Comparison of ENCODE assay signal across 9 cellular contexts in the genomic region with DNA sequence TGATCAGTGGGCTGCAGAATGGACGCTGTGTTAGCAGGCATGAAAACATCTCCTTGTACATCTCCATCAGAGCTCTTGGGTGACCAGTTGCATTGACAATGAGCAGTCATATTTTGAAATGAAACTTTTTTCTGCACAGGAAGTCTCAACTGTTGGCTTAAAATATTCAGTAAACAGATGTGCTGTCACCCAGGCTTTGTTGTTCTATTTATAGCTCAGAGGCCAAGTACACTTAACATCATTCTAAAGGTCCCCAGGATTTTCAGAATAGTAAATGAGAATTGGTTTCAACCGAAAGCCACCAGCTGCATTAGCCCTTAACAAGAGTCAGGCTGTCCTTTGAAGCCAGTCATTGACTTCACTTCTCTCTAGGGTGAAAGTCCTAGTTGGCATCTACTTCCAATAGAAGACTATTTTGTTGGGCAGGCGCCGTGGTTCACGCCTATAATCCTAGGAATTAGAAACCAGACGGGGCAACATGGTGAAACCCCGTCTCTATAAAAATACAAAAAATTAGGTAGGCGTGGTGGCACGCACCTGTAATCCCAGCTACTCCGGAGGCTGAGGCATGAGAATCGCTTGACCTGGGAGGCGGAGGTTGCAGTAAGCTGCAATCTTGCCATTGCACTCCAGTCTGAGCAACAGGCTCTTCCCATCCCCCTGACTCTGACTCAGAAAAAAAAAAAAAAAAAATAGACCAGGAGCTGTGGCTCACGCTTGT. TPM values are rescaled to one million over a fixed set of nuclear protein-coding genes. Genes with fewer than 3 reads are reported as not detected.
DNase-seq lines count a peak whose midpoint lies in the region; ATAC-seq and TF ChIP-seq lines count a peak whose summit lies in the region.
"Had no signal": no experiment of that assay in that cellular context is flagged by ENCODE, and none has a peak within 500 bp of the region (broad histone marks: within the 10 kb centered on the region; RNA-seq: fewer than 3 reads in every experiment).

No MANE protein-coding gene starts in this region.

- peak overlapping the region; percentile 69 for H3K4me3 Mint-ChIP-seq in activated CD4-positive, alpha-beta T cell treated with anti-CD3 and anti-CD28 coated beads, Interleukin-2, amount 10 ng/mL, durations not matched to agents 24 days and 14 days

- H3K27ac Mint-ChIP-seq in activated CD4-positive, alpha-beta T cell treated with anti-CD3 and anti-CD28 coated beads, Interleukin-2, amount 10 ng/mL, durations not matched to agents 24 days and 14 days = peak overlapping the region; percentile 90

- peak overlapping the region; percentile 35 to 90 (median 78) for H3K27ac ChIP-seq in spleen

- DNase-seq in activated CD4-positive, alpha-beta T cell treated with anti-CD3 and anti-CD28 coated beads, Interleukin-2, amount 10 ng/mL, durations not matched to agents 24 days and 14 days = peak; percentile 86
- no peak for DNase-seq in activated CD4-positive, alpha-beta T cell treated with anti-CD3 and anti-CD28 coated beads, Interleukin-2, amount 50 U/mL, for 48 hours
- peak; percentile 30 for DNase-seq in NCI-H2227 treated with DMSO at 0.1 percent for 48 hours (lab: John Stamatoyannopoulos, UW)
- no peak for DNase-seq in spleen
- DNase-seq in H7 = no peak
- no peak for DNase-seq in activated gamma-delta T cell (lab: John Stamatoyannopoulos, UW)
- DNase-seq in NCI-H82 treated with DMSO at 0.1 percent for 48 hours (lab: John Stamatoyannopoulos, UW; ENCODE audit: unreplicated experiment) = no peak
- DNase-seq: stimulated activated CD4-positive, alpha-beta T cell treated with anti-CD3 and anti-CD28 coated beads, Interleukin-15, amount 100 ng/mL, for 24 hours had no signal

- ATAC-seq in HG02623 (IDR thresholded peaks at IDR 0.05; ENCODE audit: unreplicated experiment) = peak; percentile 60

- H3K4me1 ChIP-seq in spleen = peaks cover 25 to 86% (median 71%) of the 10 kb centered on the region in 6 donors

- H3K9me3 Mint-ChIP-seq in activated CD4-positive, alpha-beta T cell treated with anti-CD3 and anti-CD28 coated beads, Interleukin-2, amount 10 ng/mL, durations not matched to agents 24 days and 14 days = no peaks in the 10 kb centered on the region

- no peak for TF ChIP-seq POLR2A in spleen (IDR thresholded peaks at IDR 0.05)

- peaks cover 17% of the 10 kb centered on the region for H3K36me3 Mint-ChIP-seq in activated CD4-positive, alpha-beta T cell treated with anti-CD3 and anti-CD28 coated beads, Interleukin-2, amount 10 ng/mL, durations not matched to agents 24 days and 14 days (ENCODE audit: low read depth)

- H3K4me3 ChIP-seq in spleen (no peak overlapping the region), H7 (ENCODE audit: insufficient read depth, low read depth, low read length) (no peak overlapping the region)

- H3K36me3 ChIP-seq in spleen (no peaks in the 10 kb centered on the region), H7 (replicated peaks; ENCODE audit: control insufficient read depth, insufficient read depth, low read length) (no peaks in the 10 kb centered on the region)

- peaks cover 0 to 7% (median 0%) of the 10 kb centered on the region in 8 donors for H3K9me3 ChIP-seq in spleen

- intact Hi-C loops in activated CD4-positive, alpha-beta T cell treated with anti-CD3 and anti-CD28 coated beads, Interleukin-2, amount 10 ng/mL, durations not matched to agents 24 days and 14 days (cut with micrococcal nuclease) = no loop called here
- intact Hi-C loops in spleen (cut with DNase I; ENCODE audit: low total_unique reads) = no loop called here

- peaks cover 70% of the 10 kb centered on the region for H3K4me1 Mint-ChIP-seq in activated CD4-positive, alpha-beta T cell treated with anti-CD3 and anti-CD28 coated beads, Interleukin-2, amount 10 ng/mL, durations not matched to agents 24 days and 14 days

- no peak for TF ChIP-seq CTCF in spleen (IDR thresholded peaks at IDR 0.05 in 8 of 11, conservative IDR thresholded peaks at IDR 0.05 in 3 of 11)

- WGBS in spleen, 5 donors = 43 to 70% (median 58%) methylated on average over 13 of the region's 13 CpGs

- H3K27me3 ChIP-seq in spleen (replicated peaks in 1 of 7) (peaks cover 0 to 27% (median 14%) of the 10 kb centered on the region in 7 donors), H7 (ENCODE audit: control insufficient read depth, insufficient read depth, low read length) (peaks cover 17% of the 10 kb centered on the region)

- H3K27me3 Mint-ChIP-seq in activated CD4-positive, alpha-beta T cell treated with anti-CD3 and anti-CD28 coated beads, Interleukin-2, amount 10 ng/mL, durations not matched to agents 24 days and 14 days = no peaks in the 10 kb centered on the region

RNA-seq across cellular contexts. Expression of a gene that starts 7.9 kb away (rescaled TPM):
- 55.3 and 58.0 TPM in 2 replicates for total RNA-seq in activated CD4-positive, alpha-beta T cell treated with anti-CD3 and anti-CD28 coated beads, Interleukin-2, amount 10 ng/mL, durations not matched to agents 24 days and 14 days
- total RNA-seq in spleen = 10 to 100 TPM; 12.0 to 17.3 (median 13.3) TPM
- polyA plus RNA-seq in spleen = 1 to 10 TPM; 2.1 to 4.4 (median 3.2) TPM
- total RNA-seq in H7 (2014; rRNA removed; shearing (Covaris generic)) = 2.3 and 2.6 TPM in 2 replicates

RNA-seq across cellular contexts. Expression of a gene that starts 9.1 kb away (rescaled TPM):
- 304 and 310 TPM in 2 replicates for total RNA-seq in activated CD4-positive, alpha-beta T cell treated with anti-CD3 and anti-CD28 coated beads, Interleukin-2, amount 10 ng/mL, durations not matched to agents 24 days and 14 days
- total RNA-seq in spleen = 100 to 1,000 TPM; 131 to 186 (median 150) TPM
- 100 to 1,000 TPM; 142 to 387 (median 251) TPM for polyA plus RNA-seq in spleen
- 226 and 254 TPM in 2 replicates for total RNA-seq in H7 (2014; rRNA removed; shearing (Covaris generic))

RNA-seq across cellular contexts. Expression of a gene that starts 32.0 kb away (rescaled TPM):
- total RNA-seq in activated CD4-positive, alpha-beta T cell treated with anti-CD3 and anti-CD28 coated beads, Interleukin-2, amount 10 ng/mL, durations not matched to agents 24 days and 14 days = 244 and 255 TPM in 2 replicates
- 100 to 1,000 TPM; 208 to 299 (median 246) TPM for total RNA-seq in spleen
- 100 to 1,000 TPM; 159 to 422 (median 257) TPM for polyA plus RNA-seq in spleen
- 48.0 and 48.3 TPM in 2 replicates for total RNA-seq in H7 (2014; rRNA removed; shearing (Covaris generic))

Comparison
In these comparisons a context has a peak if more than half of its experiments do, and no peak if none do; other contexts are left out.
1. DNase-seq: peak in activated CD4-positive, alpha-beta T cell treated with anti-CD3 and anti-CD28 coated beads, Interleukin-2, amount 10 ng/mL, durations not matched to agents 24 days and 14 days (single experiment) and NCI-H2227 treated with DMSO at 0.1 percent for 48 hours (single experiment); none in activated CD4-positive, alpha-beta T cell treated with anti-CD3 and anti-CD28 coated beads, Interleukin-2, amount 50 U/mL, for 48 hours (0 of 2), spleen (single experiment), H7 (single experiment), activated gamma-delta T cell (single experiment) and NCI-H82 treated with DMSO at 0.1 percent for 48 hours (single experiment).